In the genomic region with DNA sequence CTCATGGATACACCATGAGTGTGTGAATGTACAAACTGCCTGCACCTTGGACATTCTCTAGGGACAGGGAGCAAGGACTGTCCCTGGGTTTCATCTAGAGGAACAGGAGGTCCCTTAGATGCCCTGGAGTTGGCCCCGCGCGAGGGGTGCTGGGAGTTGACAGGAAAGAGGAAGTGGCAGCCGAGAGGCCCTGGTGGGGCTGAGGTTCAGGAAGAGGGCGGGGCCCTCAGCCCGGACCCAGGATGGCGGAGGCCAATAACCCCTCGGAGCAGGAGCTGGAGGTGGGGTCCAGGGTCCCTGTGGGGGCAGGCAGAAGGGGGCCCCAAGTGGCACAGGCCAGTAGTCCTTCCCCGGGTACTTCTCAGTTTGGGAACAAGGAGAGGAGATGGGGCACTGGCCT, we compare ENCODE assay signal across 9 cellular contexts. TPM values are rescaled to one million over a fixed set of nuclear protein-coding genes. Genes with fewer than 3 reads are reported as not detected.
DNase-seq lines count a peak whose midpoint lies in the region; ATAC-seq and TF ChIP-seq lines count a peak whose summit lies in the region.
"Had no signal": no experiment of that assay in that cellular context is flagged by ENCODE, and none has a peak within 500 bp of the region (broad histone marks: within the 10 kb centered on the region; RNA-seq: fewer than 3 reads in every experiment).

No MANE protein-coding gene starts in this region.

- peak; percentile 77 for ATAC-seq in GM21526 (IDR thresholded peaks at IDR 0.05; ENCODE audit: low FRiP score, unreplicated experiment)

- no peaks in the 10 kb centered on the region for H3K27me3 ChIP-seq in right atrium auricular region

- H3K4me3 ChIP-seq in right atrium auricular region, result peak overlapping the region in 1 of 2 donors; percentile 21

- DNase-seq in CD1c-positive myeloid dendritic cell (ENCODE audit: extremely low spot score), result peak; percentile 91
- peak; percentile 85 for DNase-seq in NAMALWA (ENCODE audit: low spot score)
- peak; percentile 87 to 88 for DNase-seq in activated T-cell treated with anti-CD3 and anti-CD28 coated beads, Interleukin-2, amount 50 U/mL, for 48 hours
- DNase-seq in right atrium auricular region (ENCODE audit: low spot score), result peak; percentile 79
- DNase-seq in stimulated activated CD4-positive, alpha-beta T cell treated with anti-CD3 and anti-CD28 coated beads, Interleukin-4, amount 100 ng/mL, for 24 hours, result peak; percentile 82
- DNase-seq in NCI-H345 (lab: John Stamatoyannopoulos, UW), result no peak
- DNase-seq in NCI-H2107 treated with DMSO at 0.1 percent for 48 hours (lab: John Stamatoyannopoulos, UW; ENCODE audit: unreplicated experiment), result no peak

- peaks cover 41% of the 10 kb centered on the region for H3K36me3 ChIP-seq in right atrium auricular region

- no peaks in the 10 kb centered on the region for H3K9me3 ChIP-seq in right atrium auricular region

- H3K4me1 ChIP-seq in right atrium auricular region, result peaks cover 0 to 57% of the 10 kb centered on the region in 2 donors

- no peak for TF ChIP-seq CTCF in right atrium auricular region (IDR thresholded peaks at IDR 0.05)

- H3K27ac ChIP-seq in right atrium auricular region, result peak overlapping the region; percentile 15 to 51
- H3K27ac ChIP-seq: C4-2B had no signal

RNA-seq across cellular contexts. Expression of a gene that starts 6.9 kb away (rescaled TPM):
- 100 to 1,000 TPM in 1 of 2 donors, 10 to 100 TPM in 1; 87.2 to 111 TPM for total RNA-seq in right atrium auricular region

RNA-seq across cellular contexts. Expression of a gene that starts 20.9 kb away (rescaled TPM):
- 10 to 100 TPM; 25.5 to 29.8 TPM for total RNA-seq in right atrium auricular region

RNA-seq across cellular contexts. Expression of a gene that starts 35.1 kb away (rescaled TPM):
- total RNA-seq in right atrium auricular region, result not detected

RNA-seq across cellular contexts. Expression of a gene that starts 55.9 kb away (rescaled TPM):
- 10 to 100 TPM; 49.6 to 58.2 TPM for total RNA-seq in right atrium auricular region

RNA-seq across cellular contexts. Expression of a gene that starts 58.8 kb away (rescaled TPM):
- total RNA-seq in right atrium auricular region, result 10 to 100 TPM; 33.9 to 37.3 TPM

Comparison
In these comparisons a context has a peak if more than half of its experiments do, and no peak if none do; other contexts are left out.
1. DNase-seq: peak in CD1c-positive myeloid dendritic cell (single experiment), NAMALWA (single experiment), activated T-cell treated with anti-CD3 and anti-CD28 coated beads, Interleukin-2, amount 50 U/mL, for 48 hours (2 of 2), right atrium auricular region (single experiment) and stimulated activated CD4-positive, alpha-beta T cell treated with anti-CD3 and anti-CD28 coated beads, Interleukin-4, amount 100 ng/mL, for 24 hours (single experiment); none in NCI-H345 (single experiment) and NCI-H2107 treated with DMSO at 0.1 percent for 48 hours (single experiment).